ENCODE assay signal across 8 cellular contexts in the genomic region with DNA sequence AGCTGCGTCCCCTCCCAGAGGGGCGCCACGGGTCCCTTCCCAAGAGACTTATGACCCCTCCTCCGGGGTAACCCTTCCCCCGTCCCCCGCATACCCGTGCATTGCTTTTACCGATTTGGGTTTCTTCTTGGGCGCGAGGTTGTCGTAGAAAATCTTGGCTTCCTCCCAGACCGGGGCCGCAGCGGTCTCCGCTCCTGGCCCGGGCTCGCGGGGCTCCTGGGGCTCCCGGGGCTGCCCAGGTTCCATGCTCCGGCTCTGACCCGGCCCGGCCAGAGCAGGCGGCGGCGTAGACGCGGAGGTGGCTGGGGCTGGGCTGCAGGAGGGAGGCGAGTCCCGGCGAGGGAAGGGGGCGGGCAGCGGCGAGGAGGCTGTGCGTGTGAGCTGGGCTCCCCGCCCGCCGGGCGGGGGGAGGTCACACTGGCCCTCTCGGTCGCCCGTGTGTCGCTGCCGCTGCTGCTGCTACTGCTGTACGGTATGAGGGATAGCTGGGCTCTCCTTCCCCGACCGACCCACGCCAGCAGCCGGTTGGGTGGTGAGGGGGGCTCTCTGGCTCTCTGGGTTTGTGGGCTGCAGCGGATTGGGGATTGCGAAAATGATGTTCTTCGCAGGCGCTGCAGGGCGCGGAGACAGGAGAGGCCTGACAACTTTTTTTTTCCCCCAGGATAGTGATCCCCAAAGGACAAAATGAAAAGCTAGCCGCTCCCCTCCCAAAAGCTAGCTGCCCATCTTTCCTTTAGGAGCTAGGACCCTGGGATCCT. TPM values are rescaled to one million over a fixed set of nuclear protein-coding genes. Genes with fewer than 3 reads are reported as not detected.
A peak's percentile ranks its signal among the peaks of the same experiment; 100 is the strongest.
DNase-seq lines count a peak whose midpoint lies in the region; ATAC-seq and TF ChIP-seq lines count a peak whose summit lies in the region.

TSS of gene NT5C1A (minus strand) at position 315 of the 758 bp plus-strand sequence. CDS start at position 246, 69 bp downstream.

- H3K4me1 ChIP-seq in MM.1S (ENCODE audit: low read length) (peaks cover 4% of the 10 kb centered on the region; the same call in 1 of the 2 replicates), adrenal gland (replicated peaks in 1 of 2) (peaks cover 11% of the 10 kb centered on the region in 2 donors), hepatocyte (ENCODE audit: insufficient read depth) (peaks cover 6% of the 10 kb centered on the region), gastrocnemius medialis (peaks cover 63 to 77% of the 10 kb centered on the region in 2 donors)

- peak in 1 of 2 donors; percentile 6 for TF ChIP-seq POLR2A in adrenal gland (IDR thresholded peaks at IDR 0.05)
- TF ChIP-seq POLR2A in gastrocnemius medialis (IDR thresholded peaks at IDR 0.05) = peak; percentile 61 to 74

- H3K27ac ChIP-seq in MM.1S (ENCODE audit: low read length) (no peak within 1 kb of the TSS), adrenal gland (peak within 1 kb of the TSS in 1 of 5 donors; percentile 60), hepatocyte (no peak within 1 kb of the TSS), gastrocnemius medialis (peak within 1 kb of the TSS; percentile 93 to 97 (median 96))

- peak within 1 kb of the TSS; percentile 92 for H2AFZ ChIP-seq in MM.1S (ENCODE audit: low read length)
- H2AFZ ChIP-seq in hepatocyte = peak within 1 kb of the TSS; percentile 68

- H3K27me3 ChIP-seq in MM.1S (replicated peaks; ENCODE audit: insufficient read depth, low read length) (0 out of 2 replicates have a peak, but pooled peaks cover 12% of the 10 kb centered on the region), adrenal gland (peaks cover 7% of the 10 kb centered on the region), hepatocyte (peaks cover 69% of the 10 kb centered on the region), gastrocnemius medialis (no peaks in the 10 kb centered on the region)

- H3K36me3 ChIP-seq in MM.1S (replicated peaks; ENCODE audit: insufficient read depth, low read length) = no peaks in the 10 kb centered on the region
- no peaks in the 10 kb centered on the region for H3K36me3 ChIP-seq in adrenal gland (replicated peaks in 1 of 2)
- H3K36me3 ChIP-seq in hepatocyte (replicated peaks; ENCODE audit: insufficient read depth, low read depth) = no peaks in the 10 kb centered on the region
- no peaks in the 10 kb centered on the region for H3K36me3 ChIP-seq in gastrocnemius medialis

- H3K79me2 ChIP-seq in MM.1S (ENCODE audit: low read length) = no peaks in the 10 kb centered on the region
- H3K79me2 ChIP-seq in hepatocyte = no peaks in the 10 kb centered on the region

- H3K9me2 ChIP-seq in MM.1S (replicated peaks; ENCODE audit: insufficient read depth, low read length) (no peaks in the 10 kb centered on the region), hepatocyte (replicated peaks; ENCODE audit: insufficient read depth) (no peaks in the 10 kb centered on the region)

- TF ChIP-seq CTCF in MM.1S (IDR thresholded peaks at IDR 0.05; ENCODE audit: low read length) (no peak), adrenal gland (IDR thresholded peaks at IDR 0.05) (no peak), hepatocyte (IDR thresholded peaks at IDR 0.05; ENCODE audit: poor library complexity) (no peak), gastrocnemius medialis (IDR thresholded peaks at IDR 0.05 in 4 of 5, conservative IDR thresholded peaks at IDR 0.05 in 1 of 5) (no peak)

- WGBS in adrenal gland, 4 donors = 2 to 13% (median 5%) methylated on average over 11 to 55 of the region's 55 CpGs
- WGBS in hepatocyte (ENCODE audit: low lambda C conversion rate, missing lambda C conversion rate) = 8% methylated on average over 32 of the region's 55 CpGs

- H3K4me2 ChIP-seq in MM.1S (ENCODE audit: low read depth, low read length) = peak within 1 kb of the TSS; percentile 97
- peak within 1 kb of the TSS; percentile 99 for H3K4me2 ChIP-seq in hepatocyte

- intact Hi-C loops in adrenal gland (cut with DNase I) (no loop called here), gastrocnemius medialis (cut with DNase I; ENCODE audit: low total_unique reads) (no loop called here)

- no peaks in the 10 kb centered on the region for H3F3A ChIP-seq in MM.1S (ENCODE audit: insufficient read depth, low read length)

- peak; percentile 63 for DNase-seq in D341Med (ENCODE audit: low spot score)
- DNase-seq in MM.1S = peak; percentile 41
- DNase-seq in adrenal gland = peak in 5 of 7 donors; percentile 39 to 75 (median 58)
- peak; percentile 49 for DNase-seq in hepatocyte (ENCODE audit: low spot score)
- peak in 1 of 2 donors; percentile 65 for DNase-seq in gastrocnemius medialis
- no peak for DNase-seq in HT-29 (ENCODE audit: low spot score)
- DNase-seq in EL = no peak

- ATAC-seq in gastrocnemius medialis (peak; percentile 21 to 31), GM18520 (IDR thresholded peaks at IDR 0.05; ENCODE audit: unreplicated experiment) (no peak)

- in situ Hi-C loops in gastrocnemius medialis (cut with MboI; ENCODE audit: low sequenced_read_pairs in 4 of 4) = no loop called here

- peak within 1 kb of the TSS; percentile 58; the same call in 1 of the 2 replicates for H3K9ac ChIP-seq in MM.1S (ENCODE audit: low read length)

- peak within 1 kb of the TSS; percentile 69 for H3K4me3 ChIP-seq in MM.1S (ENCODE audit: low read length)
- peak within 1 kb of the TSS in 3 of 4 donors; percentile 9 to 52 (median 28) for H3K4me3 ChIP-seq in adrenal gland
- H3K4me3 ChIP-seq in hepatocyte = peak within 1 kb of the TSS; percentile 75
- H3K4me3 ChIP-seq in gastrocnemius medialis = peak within 1 kb of the TSS; percentile 65 to 78 (median 71)

- no peaks in the 10 kb centered on the region for H3K9me3 ChIP-seq in MM.1S (replicated peaks; ENCODE audit: insufficient read depth, low read length)
- no peaks in the 10 kb centered on the region for H3K9me3 ChIP-seq in adrenal gland (replicated peaks in 1 of 3)
- H3K9me3 ChIP-seq in hepatocyte (ENCODE audit: low read depth) = no peaks in the 10 kb centered on the region
- no peaks in the 10 kb centered on the region for H3K9me3 ChIP-seq in gastrocnemius medialis

- H4K20me1 ChIP-seq in MM.1S (ENCODE audit: insufficient read depth, low read length) (no peaks in the 10 kb centered on the region), hepatocyte (ENCODE audit: insufficient read depth, poor library complexity, severe bottlenecking) (no peaks in the 10 kb centered on the region)

RNA-seq across cellular contexts. Expression of gene NT5C1A, which starts in this region (rescaled TPM):
- total RNA-seq in adrenal gland (1 to 10 TPM in 4 of 8 donors, under 1 TPM in 3, not detected in 1; 0.43 to 7.8 (median 2.3) TPM), hepatocyte (2.1 and 5.1 TPM in 2 replicates), gastrocnemius medialis (10 to 100 TPM; 10.8 to 85.5 (median 59.9) TPM)
- polyA plus RNA-seq in adrenal gland (1 to 10 TPM in 1 of 3 donors, under 1 TPM in 2; 0.17 to 1.0 (median 0.97) TPM), hepatocyte (1.0 and 1.8 TPM in 2 replicates)
- not detected in 2 replicates for total RNA-seq in HT-29 (2014; rRNA removed; shearing (Covaris generic))

Comparison
In these comparisons a context has a peak if more than half of its experiments do, and no peak if none do; other contexts are left out.
1. DNase-seq: peak in D341Med (single experiment), MM.1S (single experiment), adrenal gland (5 of 7) and hepatocyte (single experiment); none in HT-29 (single experiment) and EL (single experiment).
2. H3K27ac ChIP-seq: peak in gastrocnemius medialis (4 of 4); none in MM.1S (single experiment) and hepatocyte (single experiment).
3. Peak in every context shown above with its lines, with median percentiles within 50 percentile points of each other: H3K4me3 ChIP-seq.